In the genomic region with DNA sequence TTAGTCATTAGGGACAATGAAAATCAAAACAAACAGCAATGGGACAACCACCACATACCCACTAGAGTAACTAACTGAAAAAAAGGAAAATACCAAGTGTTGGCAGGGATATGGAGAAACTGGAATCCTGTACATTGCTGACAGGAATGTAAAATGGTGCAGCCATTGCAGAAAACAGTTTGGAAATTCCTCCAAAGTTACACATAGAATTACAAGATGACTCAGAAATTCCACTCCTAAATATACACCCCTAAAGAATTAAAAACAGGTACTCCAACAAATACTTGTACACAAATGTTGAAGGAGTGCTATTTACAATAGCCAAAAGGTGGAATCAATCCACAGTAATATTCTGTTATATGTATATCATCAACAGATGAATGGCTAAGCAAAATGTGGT, we compare ENCODE assay signal across 24 cellular contexts.
DNase-seq lines count a peak whose midpoint lies in the region; ATAC-seq, FAIRE-seq and TF ChIP-seq lines count a peak whose summit lies in the region.
"Had no signal": no experiment of that assay in that cellular context is flagged by ENCODE, and none has a peak within 500 bp of the region (broad histone marks: within the 10 kb centered on the region; RNA-seq: fewer than 3 reads in every experiment).

No MANE protein-coding gene starts in this region.

- POLR2A ChIA-PET in activated CD4-positive, alpha-beta T cell treated with anti-CD3 and anti-CD28 coated beads, Interleukin-2, amount 10 ng/mL, durations not matched to agents 7 days and 5 days (lab: Charles Lee): no interaction called here

- ATAC-seq in HG03108 (IDR thresholded peaks at IDR 0.05; ENCODE audit: unreplicated experiment) (no peak), HG03565 (IDR thresholded peaks at IDR 0.05; ENCODE audit: unreplicated experiment) (no peak)
- ATAC-seq: activated CD8-positive, alpha-beta T cell treated with anti-CD3 and anti-CD28 coated beads, Interleukin-2, amount 10 ng/mL, durations not matched to agents 7 days and 5 days; activated T-cell treated with anti-CD3 and anti-CD28 coated beads, Interleukin-2, amount 50 U/mL, for 72 hours; naive thymus-derived CD8-positive, alpha-beta T cell had no signal

- H3K36me3 ChIP-seq in GM23248 (ENCODE audit: low read depth) (peaks cover 16% of the 10 kb centered on the region), bronchial epithelial cell (ENCODE audit: control insufficient read depth, insufficient read depth, low read length) (peaks cover 1% of the 10 kb centered on the region), keratinocyte (ENCODE audit: control insufficient read depth in 2 of 2, extremely low read depth in 1 of 2, insufficient read depth in 2 of 2, low read length in 2 of 2) (peaks cover 5% of the 10 kb centered on the region in 2 experiments)

- no peak overlapping the region for H3K4me3 ChIP-seq in GM23248
- no peak overlapping the region for H3K4me3 ChIP-seq in bronchial epithelial cell (ENCODE audit: low read depth, low read length)
- no peak overlapping the region for H3K4me3 ChIP-seq in keratinocyte (ENCODE audit: control insufficient read depth in 2 of 3, extremely low read depth in 1 of 3, insufficient read depth in 2 of 3, low read depth in 1 of 3, low read length in 3 of 3)
- H3K4me3 ChIP-seq: esophagus muscularis mucosa, SJSA1, suprapubic skin had no signal

- peaks cover 35% of the 10 kb centered on the region for H3F3A ChIP-seq in GM23248 (ENCODE audit: insufficient read depth)

- H3K4me3 Mint-ChIP-seq in activated CD4-positive, alpha-beta T cell treated with anti-CD3 and anti-CD28 coated beads, Interleukin-2, amount 10 ng/mL, durations not matched to agents 7 days and 5 days: no peak overlapping the region
- H3K4me3 Mint-ChIP-seq: activated B cell treated with CpG ODN at 0.5 μM for 24 hours; activated CD8-positive, alpha-beta T cell treated with anti-CD3 and anti-CD28 coated beads, Interleukin-2, amount 10 ng/mL, durations not matched to agents 7 days and 5 days; activated T-cell treated with anti-CD3 and anti-CD28 coated beads, Interleukin-2, amount 50 U/mL, for 72 hours; B cell; IgD-negative memory B cell; memory B cell; naive thymus-derived CD8-positive, alpha-beta T cell had no signal

- H3K27ac Mint-ChIP-seq in activated CD4-positive, alpha-beta T cell treated with anti-CD3 and anti-CD28 coated beads, Interleukin-2, amount 10 ng/mL, durations not matched to agents 7 days and 5 days: no peak overlapping the region
- H3K27ac Mint-ChIP-seq: activated B cell treated with CpG ODN at 0.5 μM for 24 hours; activated CD8-positive, alpha-beta T cell treated with anti-CD3 and anti-CD28 coated beads, Interleukin-2, amount 10 ng/mL, durations not matched to agents 7 days and 5 days; activated T-cell treated with anti-CD3 and anti-CD28 coated beads, Interleukin-2, amount 50 U/mL, for 72 hours; B cell; IgD-negative memory B cell; memory B cell had no signal

- H4K20me1 ChIP-seq in GM23248 (ENCODE audit: insufficient read depth): no peaks in the 10 kb centered on the region
- H4K20me1 ChIP-seq in keratinocyte (ENCODE audit: control insufficient read depth, extremely low read depth, insufficient read depth, low read length): no peaks in the 10 kb centered on the region

- H3K4me1 ChIP-seq in GM23248 (ENCODE audit: insufficient read depth): peaks cover 30% of the 10 kb centered on the region
- peaks cover 11% of the 10 kb centered on the region for H3K4me1 ChIP-seq in keratinocyte (ENCODE audit: control insufficient read depth, extremely low read depth, insufficient read depth, low read length)

- TF ChIP-seq CTCF in bronchial epithelial cell (IDR thresholded peaks at IDR 0.05; ENCODE audit: insufficient read depth, low read length, severe bottlenecking) (no peak), keratinocyte (optimal IDR thresholded peaks at IDR 0.05 in 1 of 3, IDR thresholded peaks at IDR 0.05 in 1 of 3, conservative IDR thresholded peaks at IDR 0.05 in 1 of 3; ENCODE audit: extremely low read depth in 1 of 3, insufficient read depth in 2 of 3, low read length in 3 of 3) (no peak)

- H3K79me2 ChIP-seq in GM23248 (ENCODE audit: insufficient read depth): peaks cover 81% of the 10 kb centered on the region
- H3K79me2 ChIP-seq in keratinocyte (ENCODE audit: control insufficient read depth, insufficient read depth, low read length): peaks cover 15% of the 10 kb centered on the region

- H3K36me3 Mint-ChIP-seq in activated CD4-positive, alpha-beta T cell treated with anti-CD3 and anti-CD28 coated beads, Interleukin-2, amount 10 ng/mL, durations not matched to agents 7 days and 5 days (ENCODE audit: low read depth): peaks cover 68% of the 10 kb centered on the region

- H3K9me3 Mint-ChIP-seq in activated CD4-positive, alpha-beta T cell treated with anti-CD3 and anti-CD28 coated beads, Interleukin-2, amount 10 ng/mL, durations not matched to agents 7 days and 5 days: no peaks in the 10 kb centered on the region
- H3K9me3 Mint-ChIP-seq: activated B cell treated with CpG ODN at 0.5 μM for 24 hours; activated T-cell treated with anti-CD3 and anti-CD28 coated beads, Interleukin-2, amount 50 U/mL, for 72 hours; IgD-negative memory B cell; memory B cell; naive thymus-derived CD8-positive, alpha-beta T cell had no signal

- no peaks in the 10 kb centered on the region for H3K9me1 ChIP-seq in keratinocyte (ENCODE audit: control insufficient read depth, extremely low read depth, insufficient read depth, low read length)

- H2AFZ ChIP-seq in GM23248 (no peak overlapping the region), keratinocyte (ENCODE audit: control insufficient read depth, low read length) (no peak overlapping the region)

- H3K9me3 ChIP-seq in GM23248 (ENCODE audit: low read depth): no peaks in the 10 kb centered on the region
- no peaks in the 10 kb centered on the region for H3K9me3 ChIP-seq in keratinocyte (ENCODE audit: control insufficient read depth, low read depth, low read length)
- H3K9me3 ChIP-seq: esophagus muscularis mucosa, SJSA1, suprapubic skin had no signal

- FAIRE-seq in bronchial epithelial cell (lab: Jason Lieb, UNC) (no peak), keratinocyte (lab: Jason Lieb, UNC) (no peak)
- FAIRE-seq: kidney had no signal

- H3K27me3 ChIP-seq in GM23248 (replicated peaks; ENCODE audit: insufficient read depth) (no peaks in the 10 kb centered on the region), bronchial epithelial cell (ENCODE audit: control insufficient read depth, insufficient read depth, low read length) (no peaks in the 10 kb centered on the region), keratinocyte (ENCODE audit: control insufficient read depth, extremely low read depth, insufficient read depth, low read length) (no peaks in the 10 kb centered on the region)
- H3K27me3 ChIP-seq: esophagus muscularis mucosa, SJSA1, suprapubic skin had no signal

- H3K9me2 ChIP-seq in GM23248 (ENCODE audit: insufficient read depth): no peaks in the 10 kb centered on the region; the same call in 1 of the 2 replicates

- H3K4me1 Mint-ChIP-seq in activated CD4-positive, alpha-beta T cell treated with anti-CD3 and anti-CD28 coated beads, Interleukin-2, amount 10 ng/mL, durations not matched to agents 7 days and 5 days: peaks cover 14% of the 10 kb centered on the region

- no peak overlapping the region for H3K9ac ChIP-seq in GM23248
- H3K9ac ChIP-seq in keratinocyte (ENCODE audit: control insufficient read depth, extremely low read depth, insufficient read depth, low read length): no peak overlapping the region

- dilution Hi-C loops in keratinocyte (cut with MboI; ENCODE audit: extremely low pct_ligation_motif_present, low sequenced_read_pairs): no loop called here

- DNase-seq in GM23248: peak; percentile 69
- DNase-seq in LHCN-M2 (ENCODE audit: low read depth): peak; percentile 20
- DNase-seq in bronchial epithelial cell (ENCODE audit: low read depth): peak; percentile 52
- peak; percentile 23 for DNase-seq in keratinocyte (ENCODE audit: low read depth, low spot score)
- DNase-seq in activated CD4-positive, alpha-beta T cell treated with anti-CD3 and anti-CD28 coated beads, Interleukin-2, amount 10 ng/mL, durations not matched to agents 7 days and 5 days: no peak
- DNase-seq: activated B cell treated with CpG ODN at 0.5 μM for 24 hours; activated CD8-positive, alpha-beta T cell treated with anti-CD3 and anti-CD28 coated beads, Interleukin-2, amount 10 ng/mL, durations not matched to agents 7 days and 5 days; activated T-cell treated with anti-CD3 and anti-CD28 coated beads, Interleukin-2, amount 50 U/mL, for 72 hours; central memory CD4-positive, alpha-beta T cell; GDM1; hippocampal formation; kidney; naive thymus-derived CD8-positive, alpha-beta T cell; NCI-H2029 treated with DMSO at 0.1 percent for 48 hours; NCI-H510A treated with DMSO at 0.1 percent for 48 hours; T-helper 2 cell had no signal

- CTCF ChIA-PET in activated CD4-positive, alpha-beta T cell treated with anti-CD3 and anti-CD28 coated beads, Interleukin-2, amount 10 ng/mL, durations not matched to agents 7 days and 5 days (lab: Charles Lee): no interaction called here

- H3K4me2 ChIP-seq in GM23248 (ENCODE audit: unreplicated experiment): no peak overlapping the region
- no peak overlapping the region for H3K4me2 ChIP-seq in keratinocyte (ENCODE audit: control insufficient read depth, extremely low read depth, insufficient read depth, low read depth, low read length)

- no peaks in the 10 kb centered on the region for H3K27me3 Mint-ChIP-seq in activated CD4-positive, alpha-beta T cell treated with anti-CD3 and anti-CD28 coated beads, Interleukin-2, amount 10 ng/mL, durations not matched to agents 7 days and 5 days
- H3K27me3 Mint-ChIP-seq: activated B cell treated with CpG ODN at 0.5 μM for 24 hours; B cell; IgD-negative memory B cell; memory B cell; naive thymus-derived CD8-positive, alpha-beta T cell had no signal

- peak overlapping the region; percentile 19 for H3K27ac ChIP-seq in GM23248
- H3K27ac ChIP-seq in keratinocyte (ENCODE audit: control insufficient read depth, insufficient read depth, low read length): no peak overlapping the region
- H3K27ac ChIP-seq: esophagus muscularis mucosa, SJSA1, suprapubic skin had no signal

- in situ Hi-C loops in GM23248 (cut with MboI): no loop called here
